14 cellular contexts compared by ENCODE assay signal in genomic region chr4:2353222-2354107, GRCh38.
A peak's percentile ranks its signal among the peaks of the same experiment; 100 is the strongest.
DNase-seq lines count a peak whose midpoint lies in the region; ATAC-seq, FAIRE-seq and TF ChIP-seq lines count a peak whose summit lies in the region.
"Had no signal": no experiment of that assay in that cellular context is flagged by ENCODE, and none has a peak within 500 bp of the region (broad histone marks: within the 10 kb centered on the region; RNA-seq: fewer than 3 reads in every experiment).

No MANE protein-coding gene starts in this region.

- H3K27me3 ChIP-seq in upper lobe of left lung = no peaks in the 10 kb centered on the region

- H3K36me3 ChIP-seq in upper lobe of left lung = no peaks in the 10 kb centered on the region
- H3K36me3 ChIP-seq: HAP-1 had no signal

- peak; percentile 20 for DNase-seq in activated naive CD8-positive, alpha-beta T cell treated with anti-CD3 and anti-CD28 coated beads, Interleukin-2, amount 10 ng/mL, durations not matched to agents 7 days and 5 days
- no peak for DNase-seq in activated naive CD8-positive, alpha-beta T cell treated with anti-CD3 and anti-CD28 coated beads, Interleukin-2, amount 50 U/mL, for 24 hours
- DNase-seq in coronary artery (ENCODE audit: low spot score) (peak; percentile 73), middle frontal gyrus (ENCODE audit: extremely low spot score, low spot score) (peak; percentile 43), upper lobe of left lung (peak; percentile 12 to 74), GM12891 (ENCODE audit: insufficient read length, low spot score) (no peak)
- no peak for DNase-seq in activated T-cell treated with anti-CD3 and anti-CD28 coated beads, Interleukin-2, amount 50 U/mL, for 4 hours
- DNase-seq: activated CD4-positive, alpha-beta T cell treated with anti-CD3 and anti-CD28 coated beads for 1 hour; small intestine had no signal

- H3K4me3 ChIP-seq in coronary artery = peak overlapping the region; percentile 33
- no peak overlapping the region for H3K4me3 ChIP-seq in upper lobe of left lung
- H3K4me3 ChIP-seq: HAP-1 had no signal

- TF ChIP-seq POLR2A in upper lobe of left lung (IDR thresholded peaks at IDR 0.05) = no peak
- TF ChIP-seq POLR2A in GM12891 (IDR thresholded peaks at IDR 0.05; ENCODE audit: low read depth, low read length) = no peak

- no peak overlapping the region for H3K27ac Mint-ChIP-seq in activated naive CD8-positive, alpha-beta T cell treated with anti-CD3 and anti-CD28 coated beads, Interleukin-2, amount 10 ng/mL, durations not matched to agents 7 days and 5 days
- H3K27ac Mint-ChIP-seq in activated naive CD8-positive, alpha-beta T cell treated with anti-CD3 and anti-CD28 coated beads, Interleukin-2, amount 50 U/mL, for 24 hours = no peak overlapping the region

- H3K27me3 Mint-ChIP-seq in activated naive CD8-positive, alpha-beta T cell treated with anti-CD3 and anti-CD28 coated beads, Interleukin-2, amount 10 ng/mL, durations not matched to agents 7 days and 5 days = no peaks in the 10 kb centered on the region
- no peaks in the 10 kb centered on the region for H3K27me3 Mint-ChIP-seq in activated naive CD8-positive, alpha-beta T cell treated with anti-CD3 and anti-CD28 coated beads, Interleukin-2, amount 50 U/mL, for 24 hours
- H3K27me3 Mint-ChIP-seq in activated T-cell treated with anti-CD3 and anti-CD28 coated beads, Interleukin-2, amount 50 U/mL, for 4 hours (ENCODE audit: low read depth) = no peaks in the 10 kb centered on the region
- H3K27me3 Mint-ChIP-seq: naive thymus-derived CD8-positive, alpha-beta T cell had no signal

- POLR2A ChIA-PET in activated naive CD8-positive, alpha-beta T cell treated with anti-CD3 and anti-CD28 coated beads, Interleukin-2, amount 10 ng/mL, durations not matched to agents 7 days and 5 days (lab: Charles Lee) = no interaction called here

- H3K4me1 Mint-ChIP-seq in activated naive CD8-positive, alpha-beta T cell treated with anti-CD3 and anti-CD28 coated beads, Interleukin-2, amount 10 ng/mL, durations not matched to agents 7 days and 5 days = peaks cover 6% of the 10 kb centered on the region
- peaks cover 10% of the 10 kb centered on the region for H3K4me1 Mint-ChIP-seq in activated naive CD8-positive, alpha-beta T cell treated with anti-CD3 and anti-CD28 coated beads, Interleukin-2, amount 50 U/mL, for 24 hours
- H3K4me1 Mint-ChIP-seq in activated T-cell treated with anti-CD3 and anti-CD28 coated beads, Interleukin-2, amount 50 U/mL, for 4 hours (ENCODE audit: low read depth) = peaks cover 8% of the 10 kb centered on the region

- no peaks in the 10 kb centered on the region for H3K36me3 Mint-ChIP-seq in activated naive CD8-positive, alpha-beta T cell treated with anti-CD3 and anti-CD28 coated beads, Interleukin-2, amount 10 ng/mL, durations not matched to agents 7 days and 5 days
- H3K36me3 Mint-ChIP-seq in activated naive CD8-positive, alpha-beta T cell treated with anti-CD3 and anti-CD28 coated beads, Interleukin-2, amount 50 U/mL, for 24 hours (ENCODE audit: low read depth) = no peaks in the 10 kb centered on the region
- no peaks in the 10 kb centered on the region for H3K36me3 Mint-ChIP-seq in activated T-cell treated with anti-CD3 and anti-CD28 coated beads, Interleukin-2, amount 50 U/mL, for 4 hours (ENCODE audit: insufficient read depth)
- H3K36me3 Mint-ChIP-seq: naive thymus-derived CD8-positive, alpha-beta T cell had no signal

- H3K27ac ChIP-seq in coronary artery (peak overlapping the region; percentile 55 to 77), upper lobe of left lung (no peak overlapping the region)

- no peak overlapping the region for H3K4me3 Mint-ChIP-seq in activated naive CD8-positive, alpha-beta T cell treated with anti-CD3 and anti-CD28 coated beads, Interleukin-2, amount 10 ng/mL, durations not matched to agents 7 days and 5 days
- no peak overlapping the region for H3K4me3 Mint-ChIP-seq in activated naive CD8-positive, alpha-beta T cell treated with anti-CD3 and anti-CD28 coated beads, Interleukin-2, amount 50 U/mL, for 24 hours
- H3K4me3 Mint-ChIP-seq in activated T-cell treated with anti-CD3 and anti-CD28 coated beads, Interleukin-2, amount 50 U/mL, for 4 hours = no peak overlapping the region

- no peaks in the 10 kb centered on the region for H3K9me3 ChIP-seq in upper lobe of left lung
- H3K9me3 ChIP-seq: HAP-1 had no signal

- 83% methylated on average over 14 to 26 of the region's 30 CpGs for WGBS in upper lobe of left lung, 2 donors

- TF ChIP-seq CTCF in coronary artery (IDR thresholded peaks at IDR 0.05) = no peak
- TF ChIP-seq CTCF in upper lobe of left lung (IDR thresholded peaks at IDR 0.05) = no peak

- no peaks in the 10 kb centered on the region for H3K4me1 ChIP-seq in upper lobe of left lung
- H3K4me1 ChIP-seq: HAP-1 had no signal

- no peak for FAIRE-seq in GM12891 (lab: Jason Lieb, UNC)
- FAIRE-seq: colon, GM12892, small intestine had no signal

- TF ChIP-seq EP300 in upper lobe of left lung (IDR thresholded peaks at IDR 0.05) = no peak

- no peaks in the 10 kb centered on the region for H3K9me3 Mint-ChIP-seq in activated naive CD8-positive, alpha-beta T cell treated with anti-CD3 and anti-CD28 coated beads, Interleukin-2, amount 10 ng/mL, durations not matched to agents 7 days and 5 days
- no peaks in the 10 kb centered on the region for H3K9me3 Mint-ChIP-seq in activated naive CD8-positive, alpha-beta T cell treated with anti-CD3 and anti-CD28 coated beads, Interleukin-2, amount 50 U/mL, for 24 hours
- H3K9me3 Mint-ChIP-seq in activated T-cell treated with anti-CD3 and anti-CD28 coated beads, Interleukin-2, amount 50 U/mL, for 4 hours = no peaks in the 10 kb centered on the region
- H3K9me3 Mint-ChIP-seq: naive thymus-derived CD8-positive, alpha-beta T cell had no signal

- no peak for ATAC-seq in activated naive CD8-positive, alpha-beta T cell treated with anti-CD3 and anti-CD28 coated beads, Interleukin-2, amount 10 ng/mL, durations not matched to agents 7 days and 5 days (ENCODE audit: low read depth)
- no peak for ATAC-seq in activated naive CD8-positive, alpha-beta T cell treated with anti-CD3 and anti-CD28 coated beads, Interleukin-2, amount 50 U/mL, for 24 hours
- no peak for ATAC-seq in upper lobe of left lung (ENCODE audit: low FRiP score in 2 of 2)
- no peak for ATAC-seq in activated T-cell treated with anti-CD3 and anti-CD28 coated beads, Interleukin-2, amount 50 U/mL, for 4 hours
- no peak for ATAC-seq in HG03571 (IDR thresholded peaks at IDR 0.05; ENCODE audit: unreplicated experiment)

TF ChIP-seq in GM12891, 5 proteins besides CTCF, POLR2A, EP300 and RAD21:
- TF ChIP-seq POLR2AphosphoS5 (IDR thresholded peaks at IDR 0.05; ENCODE audit: low read depth, low read length) (no peak), TAF1 (IDR thresholded peaks at IDR 0.05; ENCODE audit: low read depth, low read length) (no peak), SPI1 (IDR thresholded peaks at IDR 0.05; ENCODE audit: low read depth, low read length) (no peak), PAX5 (IDR thresholded peaks at IDR 0.05; ENCODE audit: insufficient read depth, low read length, severe bottlenecking) (no peak), POU2F2 (IDR thresholded peaks at IDR 0.05; ENCODE audit: low read depth, low read length) (no peak)

Comparison
In these comparisons a context has a peak if more than half of its experiments do, and no peak if none do; other contexts are left out.
1. DNase-seq: peak in activated naive CD8-positive, alpha-beta T cell treated with anti-CD3 and anti-CD28 coated beads, Interleukin-2, amount 10 ng/mL, durations not matched to agents 7 days and 5 days (single experiment), coronary artery (single experiment), middle frontal gyrus (single experiment) and upper lobe of left lung (2 of 2); none in activated naive CD8-positive, alpha-beta T cell treated with anti-CD3 and anti-CD28 coated beads, Interleukin-2, amount 50 U/mL, for 24 hours (single experiment), activated T-cell treated with anti-CD3 and anti-CD28 coated beads, Interleukin-2, amount 50 U/mL, for 4 hours (single experiment) and GM12891 (single experiment).
2. H3K27ac ChIP-seq: peak in coronary artery (2 of 2); none in upper lobe of left lung (0 of 4).